13 cellular contexts compared by ENCODE assay signal in genomic region chr20:48329676-48330644, GRCh38.
A peak's percentile ranks its signal among the peaks of the same experiment; 100 is the strongest.
DNase-seq lines count a peak whose midpoint lies in the region; ATAC-seq and TF ChIP-seq lines count a peak whose summit lies in the region.
"Had no signal": no experiment of that assay in that cellular context is flagged by ENCODE, and none has a peak within 500 bp of the region (broad histone marks: within the 10 kb centered on the region; RNA-seq: fewer than 3 reads in every experiment).

No MANE protein-coding gene starts in this region.

- H3K36me3 ChIP-seq in PC-3 (ENCODE audit: low read depth, low read length), result no peaks in the 10 kb centered on the region

- no peak overlapping the region for H3K4me3 ChIP-seq in AG04449 (ENCODE audit: low read depth, low read length)
- no peak overlapping the region for H3K4me3 ChIP-seq in PC-3 (ENCODE audit: low read length)
- no peak overlapping the region for H3K4me3 ChIP-seq in coronary artery

- CTCF ChIA-PET in AG04449 (lab: Yijun Ruan, JAX) (interaction anchor here (1.4 to 2.2 kb wide), 4 partner anchors 9 to 543 kb away, joined by 4 to 7 read pairs (median 6); no protein-coding TSS in a partner anchor), PC-3 (lab: Charles Lee) (no interaction called here)

- no peak overlapping the region for H3K9ac ChIP-seq in PC-3 (ENCODE audit: low read length)

- ATAC-seq in PC-3 (peak; percentile 75), foreskin keratinocyte (peak; percentile 29), GM19324 (IDR thresholded peaks at IDR 0.05; ENCODE audit: low FRiP score, unreplicated experiment) (no peak), HG03460 (IDR thresholded peaks at IDR 0.05; ENCODE audit: unreplicated experiment) (no peak)

- BruUV-seq in PC-3 (replicated peaks; lab: Mats Ljungman, UMichigan), result no TSS peak

- DNase-seq in AG04449 (ENCODE audit: low read depth, low spot score), result no peak
- peak; percentile 60 for DNase-seq in GM13977 (ENCODE audit: low spot score)
- peak; percentile 80 for DNase-seq in PC-3
- DNase-seq in foreskin keratinocyte, result peak in 1 of 2 donors; percentile 18
- DNase-seq in superior temporal gyrus (ENCODE audit: extremely low spot score), result no peak
- no peak for DNase-seq in coronary artery (ENCODE audit: low spot score)
- DNase-seq: activated CD8-positive, alpha-beta memory T cell treated with anti-CD3 and anti-CD28 coated beads for 24 hours; DMS79; NCI-H1436 treated with DMSO at 0.1 percent for 48 hours; occipital lobe; stimulated activated CD8-positive, alpha-beta memory T cell treated with anti-CD3 and anti-CD28 coated beads, Interleukin-4, amount 100 ng/mL, for 48 hours had no signal

- peaks cover 9% of the 10 kb centered on the region for H3F3A ChIP-seq in PC-3 (ENCODE audit: low read length, unreplicated experiment)

- 0 out of 2 replicates have a peak overlapping the region, but pooled peaks have one; percentile 4 for H2AFZ ChIP-seq in PC-3 (ENCODE audit: low read length)

- no peaks in the 10 kb centered on the region for H3K9me2 ChIP-seq in PC-3 (replicated peaks; ENCODE audit: low read length)

- no peaks in the 10 kb centered on the region for H3K79me2 ChIP-seq in PC-3 (ENCODE audit: low read length)

- in situ Hi-C loops in GM13977 (cut with MboI; ENCODE audit: low pct_unique_long_range_greater_than_20kb, low sequenced_read_pairs, unreplicated experiment), result no loop called here

- H3K27ac ChIP-seq in PC-3 (ENCODE audit: low read length) (peak overlapping the region; percentile 72), foreskin keratinocyte (no peak overlapping the region), coronary artery (no peak overlapping the region)

- no peaks in the 10 kb centered on the region for H3K9me3 ChIP-seq in PC-3 (ENCODE audit: low read length)

- intact Hi-C loops in PC-3 (cut with micrococcal nuclease), result no loop called here

- TF ChIP-seq CTCF in AG04449 (IDR thresholded peaks at IDR 0.05; ENCODE audit: insufficient read depth, low read length, missing control alignments), result peak; percentile 26
- TF ChIP-seq CTCF in GM13977 (IDR thresholded peaks at IDR 0.05; ENCODE audit: extremely low read depth, insufficient read depth, missing control alignments), result peak; percentile 51
- TF ChIP-seq CTCF in PC-3 (conservative IDR thresholded peaks at IDR 0.05; ENCODE audit: low read depth, low read length), result peak; percentile 53; the same call in 1 of the 2 replicates
- TF ChIP-seq CTCF in foreskin keratinocyte (conservative IDR thresholded peaks at IDR 0.05), result peak; percentile 38
- no peak for TF ChIP-seq CTCF in coronary artery (IDR thresholded peaks at IDR 0.05)

- no peaks in the 10 kb centered on the region for H4K20me1 ChIP-seq in PC-3 (ENCODE audit: low read length)

- H3K4me1 ChIP-seq in PC-3 (ENCODE audit: insufficient read depth, low read length) (peaks cover 39% of the 10 kb centered on the region), foreskin keratinocyte (no peaks in the 10 kb centered on the region)

- no peaks in the 10 kb centered on the region for H3K27me3 ChIP-seq in PC-3 (ENCODE audit: low read length)
- H3K27me3 ChIP-seq in foreskin keratinocyte, result peaks cover 36% of the 10 kb centered on the region

- POLR2A ChIA-PET in AG04449 (lab: Yijun Ruan, JAX) (no interaction called here), PC-3 (lab: Charles Lee; ENCODE audit: unreplicated experiment) (no interaction called here)

- H3K4me2 ChIP-seq in PC-3 (ENCODE audit: low read length), result peak overlapping the region; percentile 47

Comparison
In these comparisons a context has a peak if more than half of its experiments do, and no peak if none do; other contexts are left out.
1. DNase-seq: peak in GM13977 (single experiment) and PC-3 (single experiment); none in AG04449 (single experiment), superior temporal gyrus (single experiment) and coronary artery (single experiment).
2. ATAC-seq: peak in PC-3 (single experiment) and foreskin keratinocyte (single experiment); none in GM19324 (single experiment) and HG03460 (single experiment).